Comparison of ENCODE assay signal across 8 cellular contexts in the genomic region with DNA sequence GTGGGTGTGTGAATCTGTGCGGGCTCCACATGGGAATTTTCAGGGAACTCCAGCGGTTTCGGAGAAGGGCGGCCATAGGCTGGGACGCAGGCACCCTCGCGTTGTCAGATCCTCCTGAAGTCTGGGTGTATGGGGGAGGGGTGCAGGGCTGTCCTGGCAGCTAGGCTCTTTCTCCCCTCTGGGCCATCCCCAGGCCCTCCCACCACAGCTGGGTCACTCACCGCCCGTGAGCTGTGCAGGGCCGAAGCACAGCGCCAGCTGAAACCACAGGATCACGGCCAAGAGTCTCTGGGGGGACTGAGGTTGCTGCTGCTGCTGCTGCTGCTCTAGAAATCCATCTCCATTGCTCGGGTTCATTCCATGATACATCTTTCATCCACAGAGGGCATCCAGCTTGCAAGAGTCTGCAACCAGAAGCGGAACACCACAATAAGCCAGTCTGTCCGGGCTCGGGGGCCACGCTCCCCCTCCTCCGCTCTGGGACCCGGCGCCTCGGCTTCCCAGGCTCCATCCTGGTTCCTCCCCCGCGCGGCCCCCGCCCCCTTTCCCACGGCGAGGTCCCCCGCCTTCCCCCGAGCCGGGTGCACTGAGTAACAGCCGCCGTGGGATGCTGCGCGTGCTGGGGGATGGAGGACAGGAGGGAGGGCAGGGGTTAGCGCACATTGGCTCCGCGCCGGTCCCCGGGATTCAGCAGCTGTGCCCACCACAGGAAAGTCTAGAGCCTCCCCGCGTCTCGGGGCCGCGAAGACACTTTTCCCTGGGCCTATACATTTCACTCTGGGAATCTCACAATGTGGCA. TPM values are rescaled to one million over a fixed set of nuclear protein-coding genes. Genes with fewer than 3 reads are reported as not detected.
DNase-seq lines count a peak whose midpoint lies in the region; ATAC-seq and TF ChIP-seq lines count a peak whose summit lies in the region.

No MANE protein-coding gene starts in this region.

- intact Hi-C loops in mucosa of descending colon (cut with DNase I, micrococcal nuclease) = no loop called here

- H3K36me3 ChIP-seq in mucosa of descending colon (ENCODE audit: low read depth) (no peaks in the 10 kb centered on the region), thoracic aorta (no peaks in the 10 kb centered on the region)

- H3K4me1 Mint-ChIP-seq in effector memory CD8-positive, alpha-beta T cell (ENCODE audit: low read depth in 2 of 2) = peaks cover 3 to 5% of the 10 kb centered on the region in 2 donors

- peak overlapping the region; percentile 45 for H3K4me3 ChIP-seq in AG10803 (ENCODE audit: low read length)
- no peak overlapping the region for H3K4me3 ChIP-seq in mucosa of descending colon
- H3K4me3 ChIP-seq in thoracic aorta = peak overlapping the region; percentile 73

- peaks cover 36 to 47% of the 10 kb centered on the region in 2 donors for H3K27me3 Mint-ChIP-seq in effector memory CD8-positive, alpha-beta T cell

- peaks cover 12% of the 10 kb centered on the region for H3K4me1 ChIP-seq in mucosa of descending colon (ENCODE audit: low read depth)
- H3K4me1 ChIP-seq in thoracic aorta (ENCODE audit: control insufficient read depth in 1 of 2, low read depth in 2 of 2) = peaks cover 13 to 18% of the 10 kb centered on the region in 2 donors

- peak; percentile 36 for ATAC-seq in effector memory CD8-positive, alpha-beta T cell (replicated peaks)
- ATAC-seq in mucosa of descending colon (peak; percentile 43), thoracic aorta (ENCODE audit: insufficient number of reproducible peaks, low FRiP score, low read depth) (no peak), HG02938 (IDR thresholded peaks at IDR 0.05; ENCODE audit: unreplicated experiment) (no peak)

- H3K27ac Mint-ChIP-seq in effector memory CD8-positive, alpha-beta T cell = no peak overlapping the region

- no peak overlapping the region for H3K27ac ChIP-seq in thoracic aorta

- DNase-seq in AG10803 (ENCODE audit: low read depth) (peak; percentile 41), HuH-7 (ENCODE audit: low spot score) (peak; percentile 43), mucosa of descending colon (peak in 2 of 3 donors; percentile 3 to 33), thoracic aorta (ENCODE audit: low spot score) (no peak), SIG-M5 (lab: John Stamatoyannopoulos, UW) (no peak)
- peak; percentile 31 for DNase-seq in activated CD4-positive, alpha-beta T cell treated with anti-CD3 and anti-CD28 coated beads, Interleukin-2, amount 50 U/mL, for 1 hour
- peak in 1 of 3 experiments; percentile 10 for DNase-seq in effector memory CD8-positive, alpha-beta T cell

- TF ChIP-seq CTCF in AG10803 (conservative IDR thresholded peaks at IDR 0.05; ENCODE audit: low read length) (no peak; the same call in 1 of the 2 replicates), mucosa of descending colon (IDR thresholded peaks at IDR 0.05) (no peak), thoracic aorta (IDR thresholded peaks at IDR 0.05) (no peak)

- H3K4me3 Mint-ChIP-seq in effector memory CD8-positive, alpha-beta T cell = peak overlapping the region; percentile 84 to 90

- H3K27me3 ChIP-seq in thoracic aorta (replicated peaks; ENCODE audit: insufficient read depth) = no peaks in the 10 kb centered on the region

- no peaks in the 10 kb centered on the region for H3K9me3 Mint-ChIP-seq in effector memory CD8-positive, alpha-beta T cell

- no peaks in the 10 kb centered on the region for H3K36me3 Mint-ChIP-seq in effector memory CD8-positive, alpha-beta T cell (ENCODE audit: insufficient read depth)

- H3K9me3 ChIP-seq in mucosa of descending colon (no peaks in the 10 kb centered on the region), thoracic aorta (no peaks in the 10 kb centered on the region)

RNA-seq across cellular contexts. Expression of a gene that starts 0.7 kb away (rescaled TPM):
- total RNA-seq in mucosa of descending colon = under 1 TPM; 0.43 to 0.79 (median 0.77) TPM
- total RNA-seq in thoracic aorta = 1 to 10 TPM in 1 of 2 donors, not detected in 1; 1.6 TPM

RNA-seq across cellular contexts. Expression of a gene that starts 30.0 kb away (rescaled TPM):
- total RNA-seq in mucosa of descending colon (not detected), thoracic aorta (not detected)

Comparison
In these comparisons a context has a peak if more than half of its experiments do, and no peak if none do; other contexts are left out.
1. DNase-seq: peak in AG10803 (single experiment), HuH-7 (single experiment), activated CD4-positive, alpha-beta T cell treated with anti-CD3 and anti-CD28 coated beads, Interleukin-2, amount 50 U/mL, for 1 hour (single experiment) and mucosa of descending colon (2 of 3); none in thoracic aorta (single experiment) and SIG-M5 (single experiment).
2. ATAC-seq: peak in effector memory CD8-positive, alpha-beta T cell (single experiment) and mucosa of descending colon (single experiment); none in thoracic aorta (single experiment) and HG02938 (single experiment).